Comparison of ENCODE assay signal across 1 cellular context in genomic region chrX:101595739-101596419, GRCh38.
TF ChIP-seq lines count a peak whose summit lies in the region.

No MANE protein-coding gene starts in this region.

TF ChIP-seq in WTC11, 78 proteins besides CTCF, POLR2A, EP300 and RAD21 (continued from another document):
- TF ChIP-seq ATF3 (CRISPR knock-in tag; conservative IDR thresholded peaks at IDR 0.05) (no peak), SMAD3 (CRISPR knock-in tag; IDR thresholded peaks at IDR 0.05; ENCODE audit: borderline replicate concordance) (no peak), E2F5 (CRISPR knock-in tag; IDR thresholded peaks at IDR 0.05) (no peak), USF2 (CRISPR knock-in tag; IDR thresholded peaks at IDR 0.05) (no peak), NR3C1 (CRISPR knock-in tag; conservative IDR thresholded peaks at IDR 0.05; ENCODE audit: low read depth) (no peak)
